17 cellular contexts compared by ENCODE assay signal in the genomic region with DNA sequence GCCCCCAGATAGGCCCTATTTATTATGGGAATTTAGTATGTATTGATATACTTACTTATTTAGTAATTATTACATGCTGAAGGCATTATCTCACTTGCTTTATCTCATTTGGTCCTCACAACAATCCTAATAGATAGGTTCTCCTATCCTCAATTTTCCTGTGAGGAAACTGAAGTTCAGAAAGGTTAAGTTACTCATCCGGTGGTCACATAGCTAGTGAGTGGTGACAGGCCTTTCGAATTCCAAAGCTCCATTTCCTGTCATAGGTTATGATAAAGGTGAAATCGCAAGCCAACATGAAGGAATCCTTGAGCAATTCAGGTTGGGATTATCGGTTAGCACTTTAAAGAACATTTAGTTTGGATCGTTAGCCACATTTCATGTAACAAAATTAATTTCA.
DNase-seq lines count a peak whose midpoint lies in the region; ATAC-seq and FAIRE-seq lines count a peak whose summit lies in the region.
"Had no signal": no experiment of that assay in that cellular context is flagged by ENCODE, and none has a peak within 500 bp of the region (broad histone marks: within the 10 kb centered on the region; RNA-seq: fewer than 3 reads in every experiment).

No MANE protein-coding gene starts in this region.

- FAIRE-seq in HTR-8/SVneo (lab: Jason Lieb, UNC) = peak; percentile 80
- FAIRE-seq: frontal cortex had no signal

- DNase-seq in ACHN = peak; percentile 86
- peak; percentile 32 for DNase-seq in HTR-8/SVneo (ENCODE audit: insufficient read length, low spot score)
- DNase-seq in amniotic epithelial cell (ENCODE audit: low read depth) = peak; percentile 58
- peak; percentile 65 for DNase-seq in glomerular visceral epithelial cell (ENCODE audit: extremely low spot score)
- no peak for DNase-seq in NCI-H446 treated with DMSO at 0.1 percent for 48 hours (lab: John Stamatoyannopoulos, UW)
- no peak for DNase-seq in middle frontal gyrus (ENCODE audit: extremely low spot score, low spot score)
- DNase-seq in NCI-H2107 treated with DMSO at 0.1 percent for 48 hours (lab: John Stamatoyannopoulos, UW; ENCODE audit: unreplicated experiment) = no peak
- DNase-seq: activated CD4-positive, alpha-beta T cell treated with anti-CD3 and anti-CD28 coated beads for 1 hour; activated CD8-positive, alpha-beta memory T cell treated with anti-CD3 and anti-CD28 coated beads, Interleukin-2, amount 10 ng/mL, durations not matched to agents 7 days and 5 days; activated effector memory CD4-positive, alpha-beta T cell treated with Interleukin-2 at 50 U/mL for 16 hours; endodermal cell; left colon; NCI-H1436; NCI-H2227 treated with DMSO at 0.1 percent for 48 hours; testis had no signal

- in situ Hi-C loops in ACHN (cut with HindIII; ENCODE audit: low pct_ligation_motif_present, low pct_unique_long_range_greater_than_20kb, low sequenced_read_pairs) = no loop called here

- ATAC-seq in GM18907 (IDR thresholded peaks at IDR 0.05; ENCODE audit: unreplicated experiment) = no peak
- ATAC-seq: activated CD8-positive, alpha-beta memory T cell treated with anti-CD3 and anti-CD28 coated beads, Interleukin-2, amount 10 ng/mL, durations not matched to agents 7 days and 5 days; left colon had no signal

Comparison
In these comparisons a context has a peak if more than half of its experiments do, and no peak if none do; other contexts are left out.
1. DNase-seq: peak in ACHN (single experiment), HTR-8/SVneo (single experiment), amniotic epithelial cell (single experiment) and glomerular visceral epithelial cell (single experiment); none in NCI-H446 treated with DMSO at 0.1 percent for 48 hours (single experiment), middle frontal gyrus (single experiment) and NCI-H2107 treated with DMSO at 0.1 percent for 48 hours (single experiment).